Comparison of ENCODE assay signal across 20 cellular contexts in genomic region chr2:219681301-219682290, GRCh38. TPM values are rescaled to one million over a fixed set of nuclear protein-coding genes. Genes with fewer than 3 reads are reported as not detected.
A peak's percentile ranks its signal among the peaks of the same experiment; 100 is the strongest.
DNase-seq lines count a peak whose midpoint lies in the region; ATAC-seq and TF ChIP-seq lines count a peak whose summit lies in the region.
"Had no signal": no experiment of that assay in that cellular context is flagged by ENCODE, and none has a peak within 500 bp of the region (broad histone marks: within the 10 kb centered on the region; RNA-seq: fewer than 3 reads in every experiment).

No MANE protein-coding gene starts in this region.

- H3K36me3 ChIP-seq in PC-9 (ENCODE audit: low read depth), result no peaks in the 10 kb centered on the region
- H3K36me3 ChIP-seq in neural progenitor cell, result no peaks in the 10 kb centered on the region
- H3K36me3 ChIP-seq: heart left ventricle, vagina had no signal

- no peaks in the 10 kb centered on the region; the same call in 1 of the 2 replicates for H3K9me3 ChIP-seq in PC-9 (ENCODE audit: insufficient read depth, low read depth)
- no peaks in the 10 kb centered on the region for H3K9me3 ChIP-seq in neural progenitor cell (ENCODE audit: low read depth)
- H3K9me3 ChIP-seq: heart left ventricle, vagina had no signal

- DNase-seq in EL, result peak; percentile 80
- no peak for DNase-seq in PC-9
- DNase-seq in cardiac fibroblast (ENCODE audit: low read depth in 2 of 2), result peak; percentile 57 to 88
- DNase-seq in neural progenitor cell (ENCODE audit: low spot score), result no peak
- no peak for DNase-seq in NCI-H1105 (lab: John Stamatoyannopoulos, UW)
- no peak for DNase-seq in NCI-H1694 treated with DMSO at 0.1 percent for 48 hours (lab: John Stamatoyannopoulos, UW)
- no peak for DNase-seq in OCI-M2 (lab: John Stamatoyannopoulos, UW; ENCODE audit: unreplicated experiment)
- DNase-seq: activated CD4-positive, alpha-beta T cell treated with anti-CD3 and anti-CD28 coated beads, Interleukin-2, amount 50 U/mL, for 4 hours; C1 segment of cervical spinal cord; effector CD8-positive, alpha-beta T cell; heart left ventricle; naive thymus-derived CD8-positive, alpha-beta T cell; right cardiac atrium; stimulated activated naive B cell treated with anti-CD40 and anti-IgM and Interleukin-4, amounts not matched to agents 10 μg/mL and 1 μg/mL and 100 μg/mL, for 72 hours; T-helper 1 cell had no signal

- POLR2A ChIA-PET in PC-9 (lab: Charles Lee; ENCODE audit: unreplicated experiment), result interaction anchor here (0.6 kb wide), 2 partner anchors 19 to 20 kb away, joined by 3 to 4 read pairs; no protein-coding TSS in a partner anchor

- H3K9me2 ChIP-seq in PC-9 (ENCODE audit: insufficient read depth), result no peaks in the 10 kb centered on the region

- H3K4me2 ChIP-seq in PC-9, result no peak overlapping the region
- no peak overlapping the region for H3K4me2 ChIP-seq in neural progenitor cell
- H3K4me2 ChIP-seq: GM23338 had no signal

- ATAC-seq in GM18867 (IDR thresholded peaks at IDR 0.05; ENCODE audit: unreplicated experiment), result no peak
- ATAC-seq: GM23338; left lobe of liver; naive thymus-derived CD8-positive, alpha-beta T cell; stimulated activated naive B cell treated with anti-CD40 and anti-IgM and Interleukin-4, amounts not matched to agents 10 μg/mL and 1 μg/mL and 100 μg/mL, for 72 hours had no signal

- H3K4me1 ChIP-seq in PC-9 (replicated peaks; ENCODE audit: insufficient read depth) (peaks cover 27% of the 10 kb centered on the region), neural progenitor cell (peaks cover 19% of the 10 kb centered on the region)
- H3K4me1 ChIP-seq: vagina had no signal

- peak overlapping the region; percentile 69 for H3K27ac Mint-ChIP-seq in neural progenitor cell
- H3K27ac Mint-ChIP-seq: activated T-helper 2 cell treated with anti-CD3 and anti-CD28 coated beads, Interferon-gamma antibody, Interleukin-2, Interleukin-4, amounts not matched to agents 10 μg/mL and 5 μg/mL and 100 μg/mL, durations not matched to agents 14 hours and 24 hours and 36 hours; GM23338; naive thymus-derived CD8-positive, alpha-beta T cell; stimulated activated naive B cell treated with anti-CD40 and anti-IgM and Interleukin-4, amounts not matched to agents 10 μg/mL and 1 μg/mL and 100 μg/mL, for 72 hours had no signal

- H2AFZ ChIP-seq in PC-9 (0 out of 2 replicates have a peak overlapping the region, but pooled peaks have one; percentile 43), neural progenitor cell (replicated peaks) (no peak overlapping the region)
- H2AFZ ChIP-seq: GM23338 had no signal

- peak overlapping the region; percentile 46 for H3K4me3 Mint-ChIP-seq in neural progenitor cell
- H3K4me3 Mint-ChIP-seq: GM23338; naive thymus-derived CD8-positive, alpha-beta T cell; stimulated activated naive B cell treated with anti-CD40 and anti-IgM and Interleukin-4, amounts not matched to agents 10 μg/mL and 1 μg/mL and 100 μg/mL, for 72 hours had no signal

- TF ChIP-seq CTCF in PC-9 (conservative IDR thresholded peaks at IDR 0.05) (no peak), cardiac fibroblast (IDR thresholded peaks at IDR 0.05; ENCODE audit: low read depth, low read length) (no peak), neural progenitor cell (IDR thresholded peaks at IDR 0.05) (no peak)

- H3K27me3 ChIP-seq in PC-9 (ENCODE audit: insufficient read depth, low read depth) (no peaks in the 10 kb centered on the region), neural progenitor cell (no peaks in the 10 kb centered on the region)
- H3K27me3 ChIP-seq: heart left ventricle, vagina had no signal

- peaks cover 10% of the 10 kb centered on the region for H3K27me3 Mint-ChIP-seq in neural progenitor cell (ENCODE audit: insufficient read depth, low read depth)

- BruUV-seq in PC-9 (replicated peaks; lab: Mats Ljungman, UMichigan), result no TSS peak

- H3K9me3 Mint-ChIP-seq in neural progenitor cell, result peaks cover 22% of the 10 kb centered on the region
- H3K9me3 Mint-ChIP-seq: activated T-helper 2 cell treated with anti-CD3 and anti-CD28 coated beads, Interferon-gamma antibody, Interleukin-2, Interleukin-4, amounts not matched to agents 10 μg/mL and 5 μg/mL and 100 μg/mL, durations not matched to agents 14 hours and 24 hours and 36 hours had no signal

- H3F3A ChIP-seq in PC-9 (ENCODE audit: insufficient read depth, low read depth) (peaks cover 25% of the 10 kb centered on the region), neural progenitor cell (ENCODE audit: low read depth) (peaks cover 15% of the 10 kb centered on the region)

- H3K4me3 ChIP-seq in PC-9, result no peak overlapping the region
- H3K4me3 ChIP-seq in cardiac fibroblast (replicated peaks in 1 of 2; ENCODE audit: low read depth in 2 of 2, low read length in 2 of 2), result no peak overlapping the region
- H3K4me3 ChIP-seq in neural progenitor cell, result no peak overlapping the region
- H3K4me3 ChIP-seq: GM23338, heart left ventricle, vagina had no signal

- H3K4me1 Mint-ChIP-seq in neural progenitor cell, result peaks cover 39% of the 10 kb centered on the region

- H3K27ac ChIP-seq in PC-9 (no peak overlapping the region), neural progenitor cell (no peak overlapping the region)
- H3K27ac ChIP-seq: vagina had no signal

- CTCF ChIA-PET in PC-9 (lab: Charles Lee), result interaction anchor here (1.3 kb wide), 1 partner anchor 20 kb away, joined by 4 read pairs; no protein-coding TSS in a partner anchor

- H3K79me2 ChIP-seq in PC-9 (ENCODE audit: low read depth), result no peaks in the 10 kb centered on the region
- H3K79me2 ChIP-seq in neural progenitor cell (ENCODE audit: low read depth), result no peaks in the 10 kb centered on the region

- intact Hi-C loops in PC-9 (cut with micrococcal nuclease; ENCODE audit: unreplicated experiment), result no loop called here

- H3K9ac ChIP-seq in neural progenitor cell, result no peak overlapping the region

- H4K20me1 ChIP-seq in PC-9 (ENCODE audit: insufficient read depth), result no peaks in the 10 kb centered on the region
- no peaks in the 10 kb centered on the region for H4K20me1 ChIP-seq in neural progenitor cell (ENCODE audit: low read depth)

- no peaks in the 10 kb centered on the region for H3K36me3 Mint-ChIP-seq in neural progenitor cell

RNA-seq across cellular contexts. Expression of gene SLC4A3, which starts 54.2 kb away (rescaled TPM):
- 7.3 and 9.0 TPM in 2 replicates for total RNA-seq in PC-9 (2021)
- 0.88 and 3.7 TPM in 2 replicates for total RNA-seq in neural progenitor cell (ENCODE audit: low replicate concordance)

Comparison
In these comparisons a context has a peak if more than half of its experiments do, and no peak if none do; other contexts are left out.
1. DNase-seq: peak in EL (single experiment) and cardiac fibroblast (2 of 2); none in PC-9 (0 of 2), neural progenitor cell (single experiment), NCI-H1105 (single experiment), NCI-H1694 treated with DMSO at 0.1 percent for 48 hours (single experiment) and OCI-M2 (single experiment).